Comparison of ENCODE assay signal across 15 cellular contexts in genomic region chr13:97249797-97250495, GRCh38. TPM values are rescaled to one million over a fixed set of nuclear protein-coding genes. Genes with fewer than 3 reads are reported as not detected.
DNase-seq lines count a peak whose midpoint lies in the region; ATAC-seq and TF ChIP-seq lines count a peak whose summit lies in the region.
"Had no signal": no experiment of that assay in that cellular context is flagged by ENCODE, and none has a peak within 500 bp of the region (broad histone marks: within the 10 kb centered on the region; RNA-seq: fewer than 3 reads in every experiment).

No MANE protein-coding gene starts in this region.

- H3K27me3 Mint-ChIP-seq in CD4-positive, alpha-beta T cell = no peaks in the 10 kb centered on the region
- H3K27me3 Mint-ChIP-seq: activated CD8-positive, alpha-beta memory T cell treated with anti-CD3 and anti-CD28 coated beads, Interleukin-2, amount 10 ng/mL, durations not matched to agents 7 days and 5 days had no signal

- no peak for DNase-seq in adrenal gland
- no peak for DNase-seq in heart left ventricle
- DNase-seq in psoas muscle = no peak
- DNase-seq in T-helper 9 cell = no peak
- no peak for DNase-seq in CD4-positive, alpha-beta T cell
- no peak for DNase-seq in AG08395 (ENCODE audit: low spot score)
- DNase-seq: activated CD8-positive, alpha-beta memory T cell treated with anti-CD3 and anti-CD28 coated beads, Interleukin-2, amount 10 ng/mL, durations not matched to agents 7 days and 5 days; body of pancreas; foreskin melanocyte; NCI-H146; retina had no signal

- ATAC-seq in heart left ventricle = peak in 2 of 4 donors; percentile 43 to 47
- ATAC-seq in psoas muscle = no peak
- no peak for ATAC-seq in GM18517 (IDR thresholded peaks at IDR 0.05; ENCODE audit: unreplicated experiment)
- ATAC-seq in CD4-positive, alpha-beta T cell (ENCODE audit: poor library complexity) = no peak
- ATAC-seq: activated CD8-positive, alpha-beta memory T cell treated with anti-CD3 and anti-CD28 coated beads, Interleukin-2, amount 10 ng/mL, durations not matched to agents 7 days and 5 days had no signal

- CTCF ChIA-PET in CD4-positive, alpha-beta T cell (lab: Charles Lee) = interaction anchor here (1.5 to 1.8 kb wide), 2 partner anchors 10 to 140 kb away, joined by 4 to 5 read pairs; no protein-coding TSS in a partner anchor

- no peaks in the 10 kb centered on the region for H3K36me3 ChIP-seq in adrenal gland (replicated peaks in 1 of 2)
- H3K36me3 ChIP-seq in heart left ventricle = no peaks in the 10 kb centered on the region
- no peaks in the 10 kb centered on the region for H3K36me3 ChIP-seq in psoas muscle (ENCODE audit: insufficient read depth in 1 of 2, low read depth in 1 of 2)

- peaks cover 41% of the 10 kb centered on the region for H3K4me1 Mint-ChIP-seq in CD4-positive, alpha-beta T cell (ENCODE audit: low read depth)

- TF ChIP-seq CTCF in 22Rv1 (IDR thresholded peaks at IDR 0.05) (no peak), adrenal gland (IDR thresholded peaks at IDR 0.05) (no peak), heart left ventricle (IDR thresholded peaks at IDR 0.05) (no peak), psoas muscle (IDR thresholded peaks at IDR 0.05) (no peak)
- no peak for TF ChIP-seq CTCF in CD4-positive, alpha-beta T cell (IDR thresholded peaks at IDR 0.05)

- no peaks in the 10 kb centered on the region for H3K36me3 Mint-ChIP-seq in CD4-positive, alpha-beta T cell (ENCODE audit: low read depth)
- H3K36me3 Mint-ChIP-seq: activated CD8-positive, alpha-beta memory T cell treated with anti-CD3 and anti-CD28 coated beads, Interleukin-2, amount 10 ng/mL, durations not matched to agents 7 days and 5 days had no signal

- H3K4me3 ChIP-seq in adrenal gland (no peak overlapping the region), heart left ventricle (peak overlapping the region in 2 of 12 donors; percentile 4 to 5), psoas muscle (peak overlapping the region; percentile 8)
- H3K4me3 ChIP-seq: body of pancreas, lung had no signal

- H3K27me3 ChIP-seq in adrenal gland (no peaks in the 10 kb centered on the region), heart left ventricle (no peaks in the 10 kb centered on the region), psoas muscle (ENCODE audit: insufficient read depth in 3 of 3, low read length in 2 of 3) (no peaks in the 10 kb centered on the region)
- no peaks in the 10 kb centered on the region for H3K27me3 ChIP-seq in CD4-positive, alpha-beta T cell (ENCODE audit: control insufficient read depth, insufficient read depth, low read length)
- H3K27me3 ChIP-seq: body of pancreas had no signal

- 43 to 57% (median 50%) methylated on average over 3 of the region's 3 CpGs for WGBS in adrenal gland, 4 donors
- 27 to 53% (median 31%) methylated on average over 3 of the region's 3 CpGs for WGBS in heart left ventricle, 4 donors
- 25 to 38% (median 30%) methylated on average over 3 of the region's 3 CpGs for WGBS in psoas muscle, 3 donors

- H3K4me1 ChIP-seq in adrenal gland (replicated peaks in 1 of 2) (peaks cover 43 to 95% of the 10 kb centered on the region in 2 donors), heart left ventricle (peaks cover 3 to 95% (median 67%) of the 10 kb centered on the region in 12 donors), psoas muscle (peaks cover 90% of the 10 kb centered on the region)

- no peaks in the 10 kb centered on the region for H3K9me3 ChIP-seq in adrenal gland (replicated peaks in 1 of 3)
- H3K9me3 ChIP-seq in heart left ventricle = no peaks in the 10 kb centered on the region
- H3K9me3 ChIP-seq in psoas muscle = no peaks in the 10 kb centered on the region
- H3K9me3 ChIP-seq in CD4-positive, alpha-beta T cell (ENCODE audit: control insufficient read depth, low read length) = no peaks in the 10 kb centered on the region
- H3K9me3 ChIP-seq: body of pancreas had no signal

- no peak for TF ChIP-seq POLR2A in adrenal gland (IDR thresholded peaks at IDR 0.05)
- no peak for TF ChIP-seq POLR2A in heart left ventricle (IDR thresholded peaks at IDR 0.05)

- no peak overlapping the region for H3K4me3 Mint-ChIP-seq in CD4-positive, alpha-beta T cell
- H3K4me3 Mint-ChIP-seq: activated CD8-positive, alpha-beta memory T cell treated with anti-CD3 and anti-CD28 coated beads, Interleukin-2, amount 10 ng/mL, durations not matched to agents 7 days and 5 days; T-helper 2 cell treated with Interferon-gamma antibody and Interleukin-4, amounts not matched to agents 5 μg/mL and 100 μg/mL, for 36 hours had no signal

- POLR2A ChIA-PET in CD4-positive, alpha-beta T cell (lab: Charles Lee) = interaction anchor here (1.6 kb wide), 1 partner anchor 35 kb away, joined by 4 read pairs; no protein-coding TSS in a partner anchor

- H3K27ac ChIP-seq in 22Rv1 (peak overlapping the region; percentile 37), adrenal gland (peak overlapping the region in 4 of 5 donors; percentile 27 to 70 (median 60)), heart left ventricle (peak overlapping the region; percentile 29 to 76 (median 64)), psoas muscle (peak overlapping the region; percentile 73)
- no peak overlapping the region for H3K27ac ChIP-seq in CD4-positive, alpha-beta T cell (ENCODE audit: low read depth, low read length)

- intact Hi-C loops in adrenal gland (cut with DNase I) = no loop called here
- intact Hi-C loops in heart left ventricle (cut with DNase I) = loop anchor here in 1 of 10 donors (10.0 kb wide), 1 partner anchor 185 kb away; the partner anchor contains the start of gene RAP2A
- intact Hi-C loops in psoas muscle (cut with DNase I) = no loop called here
- intact Hi-C loops in CD4-positive, alpha-beta T cell (cut with DNase I, micrococcal nuclease) = no loop called here

- H3K9me3 Mint-ChIP-seq in CD4-positive, alpha-beta T cell = no peaks in the 10 kb centered on the region
- H3K9me3 Mint-ChIP-seq: T-helper 2 cell treated with Interferon-gamma antibody and Interleukin-4, amounts not matched to agents 5 μg/mL and 100 μg/mL, for 36 hours had no signal

- H3K27ac Mint-ChIP-seq in CD4-positive, alpha-beta T cell = no peak overlapping the region
- H3K27ac Mint-ChIP-seq: activated CD8-positive, alpha-beta memory T cell treated with anti-CD3 and anti-CD28 coated beads, Interleukin-2, amount 10 ng/mL, durations not matched to agents 7 days and 5 days; T-helper 2 cell treated with Interferon-gamma antibody and Interleukin-4, amounts not matched to agents 5 μg/mL and 100 μg/mL, for 36 hours had no signal

RNA-seq across cellular contexts. Expression of gene MBNL2, which starts 27.8 kb away (rescaled TPM):
- 100 to 1,000 TPM; 102 to 250 (median 163) TPM for total RNA-seq in adrenal gland
- 100 to 1,000 TPM in 1 of 3 donors, 10 to 100 TPM in 2; 29.2 to 119 (median 40.2) TPM for polyA plus RNA-seq in adrenal gland
- 100 to 1,000 TPM in 1 of 9 donors, 10 to 100 TPM in 8; 59.4 to 100 (median 83.1) TPM for total RNA-seq in heart left ventricle
- 10 to 100 TPM; 18.5 to 41.9 TPM for polyA plus RNA-seq in heart left ventricle
- 10 to 100 TPM; 54.3 to 93.1 (median 77.8) TPM for total RNA-seq in psoas muscle
- 10 to 100 TPM; 13.3 to 61.9 (median 27.4) TPM for polyA plus RNA-seq in psoas muscle
- 10 to 100 TPM; 35.9 to 36.0 TPM for total RNA-seq in CD4-positive, alpha-beta T cell
